ENCODE assay signal across 1 cellular context in genomic region chr11:65434057-65434666, GRCh38.
TF ChIP-seq lines count a peak whose summit lies in the region.

No MANE protein-coding gene starts in this region.

TF ChIP-seq in SK-N-SH treated with all-trans-retinoic acid at 6 μM for 48 hours, 23 proteins besides CTCF, POLR2A, EP300 and RAD21 (continued from another document):
- no peak; the same call in 1 of the 2 replicates for TF ChIP-seq ESRRG (CRISPR knock-in tag; IDR thresholded peaks at IDR 0.05)
- TF ChIP-seq BACH2 (CRISPR knock-in tag; IDR thresholded peaks at IDR 0.05; ENCODE audit: borderline replicate concordance): no peak
- peak; percentile 92; the same call in 1 of the 2 replicates for TF ChIP-seq GLIS3 (CRISPR knock-in tag; IDR thresholded peaks at IDR 0.05)
- peak; percentile 44; the same call in 1 of the 2 replicates for TF ChIP-seq TOX (CRISPR knock-in tag; IDR thresholded peaks at IDR 0.05; ENCODE audit: borderline replicate concordance)
- TF ChIP-seq ZFP30 (CRISPR knock-in tag; IDR thresholded peaks at IDR 0.05): no peak
- TF ChIP-seq ZNF565 (CRISPR knock-in tag; conservative IDR thresholded peaks at IDR 0.05; ENCODE audit: low read depth): no peak
- no peak for TF ChIP-seq ARNTL (CRISPR knock-in tag; IDR thresholded peaks at IDR 0.05; ENCODE audit: borderline replicate concordance, low read depth)
- TF ChIP-seq, protein P1, sequence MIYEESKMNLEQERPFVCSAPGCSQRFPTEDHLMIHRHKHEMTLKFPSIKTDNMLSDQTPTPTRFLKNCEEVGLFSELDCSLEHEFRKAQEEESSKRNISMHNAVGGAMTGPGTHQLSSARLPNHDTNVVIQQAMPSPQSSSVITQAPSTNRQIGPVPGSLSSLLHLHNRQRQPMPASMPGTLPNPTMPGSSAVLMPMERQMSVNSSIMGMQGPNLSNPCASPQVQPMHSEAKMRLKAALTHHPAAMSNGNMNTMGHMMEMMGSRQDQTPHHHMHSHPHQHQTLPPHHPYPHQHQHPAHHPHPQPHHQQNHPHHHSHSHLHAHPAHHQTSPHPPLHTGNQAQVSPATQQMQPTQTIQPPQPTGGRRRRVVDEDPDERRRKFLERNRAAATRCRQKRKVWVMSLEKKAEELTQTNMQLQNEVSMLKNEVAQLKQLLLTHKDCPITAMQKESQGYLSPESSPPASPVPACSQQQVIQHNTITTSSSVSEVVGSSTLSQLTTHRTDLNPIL (CRISPR knock-in tag; IDR thresholded peaks at IDR 0.05; ENCODE audit: low read depth): peak; percentile 45
- no peak for TF ChIP-seq CSDC2 (CRISPR knock-in tag; IDR thresholded peaks at IDR 0.05)
- TF ChIP-seq, protein P2, sequence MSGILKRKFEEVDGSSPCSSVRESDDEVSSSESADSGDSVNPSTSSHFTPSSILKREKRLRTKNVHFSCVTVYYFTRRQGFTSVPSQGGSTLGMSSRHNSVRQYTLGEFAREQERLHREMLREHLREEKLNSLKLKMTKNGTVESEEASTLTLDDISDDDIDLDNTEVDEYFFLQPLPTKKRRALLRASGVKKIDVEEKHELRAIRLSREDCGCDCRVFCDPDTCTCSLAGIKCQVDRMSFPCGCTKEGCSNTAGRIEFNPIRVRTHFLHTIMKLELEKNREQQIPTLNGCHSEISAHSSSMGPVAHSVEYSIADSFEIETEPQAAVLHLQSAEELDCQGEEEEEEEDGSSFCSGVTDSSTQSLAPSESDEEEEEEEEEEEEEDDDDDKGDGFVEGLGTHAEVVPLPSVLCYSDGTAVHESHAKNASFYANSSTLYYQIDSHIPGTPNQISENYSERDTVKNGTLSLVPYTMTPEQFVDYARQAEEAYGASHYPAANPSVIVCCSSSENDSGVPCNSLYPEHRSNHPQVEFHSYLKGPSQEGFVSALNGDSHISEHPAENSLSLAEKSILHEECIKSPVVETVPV (CRISPR knock-in tag; IDR thresholded peaks at IDR 0.05): 0 out of 2 replicates have a peak, but pooled peaks have one; percentile 63
- TF ChIP-seq, protein P3, sequence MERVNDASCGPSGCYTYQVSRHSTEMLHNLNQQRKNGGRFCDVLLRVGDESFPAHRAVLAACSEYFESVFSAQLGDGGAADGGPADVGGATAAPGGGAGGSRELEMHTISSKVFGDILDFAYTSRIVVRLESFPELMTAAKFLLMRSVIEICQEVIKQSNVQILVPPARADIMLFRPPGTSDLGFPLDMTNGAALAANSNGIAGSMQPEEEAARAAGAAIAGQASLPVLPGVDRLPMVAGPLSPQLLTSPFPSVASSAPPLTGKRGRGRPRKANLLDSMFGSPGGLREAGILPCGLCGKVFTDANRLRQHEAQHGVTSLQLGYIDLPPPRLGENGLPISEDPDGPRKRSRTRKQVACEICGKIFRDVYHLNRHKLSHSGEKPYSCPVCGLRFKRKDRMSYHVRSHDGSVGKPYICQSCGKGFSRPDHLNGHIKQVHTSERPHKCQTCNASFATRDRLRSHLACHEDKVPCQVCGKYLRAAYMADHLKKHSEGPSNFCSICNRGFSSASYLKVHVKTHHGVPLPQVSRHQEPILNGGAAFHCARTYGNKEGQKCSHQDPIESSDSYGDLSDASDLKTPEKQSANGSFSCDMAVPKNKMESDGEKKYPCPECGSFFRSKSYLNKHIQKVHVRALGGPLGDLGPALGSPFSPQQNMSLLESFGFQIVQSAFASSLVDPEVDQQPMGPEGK (CRISPR knock-in tag; IDR thresholded peaks at IDR 0.05; ENCODE audit: borderline replicate concordance): 0 out of 2 replicates have a peak, but pooled peaks have one; percentile 19
- TF ChIP-seq SNAI2 (CRISPR knock-in tag; IDR thresholded peaks at IDR 0.05): no peak
- TF ChIP-seq, protein P4, sequence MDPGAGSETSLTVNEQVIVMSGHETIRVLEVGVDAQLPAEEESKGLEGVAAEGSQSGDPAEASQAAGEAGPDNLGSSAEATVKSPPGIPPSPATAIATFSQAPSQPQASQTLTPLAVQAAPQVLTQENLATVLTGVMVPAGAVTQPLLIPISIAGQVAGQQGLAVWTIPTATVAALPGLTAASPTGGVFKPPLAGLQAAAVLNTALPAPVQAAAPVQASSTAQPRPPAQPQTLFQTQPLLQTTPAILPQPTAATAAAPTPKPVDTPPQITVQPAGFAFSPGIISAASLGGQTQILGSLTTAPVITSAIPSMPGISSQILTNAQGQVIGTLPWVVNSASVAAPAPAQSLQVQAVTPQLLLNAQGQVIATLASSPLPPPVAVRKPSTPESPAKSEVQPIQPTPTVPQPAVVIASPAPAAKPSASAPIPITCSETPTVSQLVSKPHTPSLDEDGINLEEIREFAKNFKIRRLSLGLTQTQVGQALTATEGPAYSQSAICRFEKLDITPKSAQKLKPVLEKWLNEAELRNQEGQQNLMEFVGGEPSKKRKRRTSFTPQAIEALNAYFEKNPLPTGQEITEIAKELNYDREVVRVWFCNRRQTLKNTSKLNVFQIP (CRISPR knock-in tag; IDR thresholded peaks at IDR 0.05; ENCODE audit: borderline replicate concordance, low read depth): no peak
- no peak for TF ChIP-seq OSR1 (CRISPR knock-in tag; IDR thresholded peaks at IDR 0.05)
- no peak for TF ChIP-seq ISL1 (CRISPR knock-in tag; IDR thresholded peaks at IDR 0.05)
- TF ChIP-seq ZNF70 (CRISPR knock-in tag; IDR thresholded peaks at IDR 0.05): no peak
- TF ChIP-seq RARB (CRISPR knock-in tag; IDR thresholded peaks at IDR 0.05): peak; percentile 89
